8 cellular contexts compared by ENCODE assay signal in genomic region chr11:13384837-13385417, GRCh38.
DNase-seq lines count a peak whose midpoint lies in the region; ATAC-seq and TF ChIP-seq lines count a peak whose summit lies in the region.

No MANE protein-coding gene starts in this region.

- no peak overlapping the region for H2AFZ ChIP-seq in neural progenitor cell (replicated peaks)

- H3K36me3 ChIP-seq in neural progenitor cell, result no peaks in the 10 kb centered on the region

- peaks cover 5% of the 10 kb centered on the region for H3K4me1 Mint-ChIP-seq in T-helper 17 cell
- no peaks in the 10 kb centered on the region for H3K4me1 Mint-ChIP-seq in neural progenitor cell

- peak; percentile 8 for DNase-seq in AG09319 (ENCODE audit: extremely low read depth, low read depth)
- peak; percentile 38 for DNase-seq in GM10266 (ENCODE audit: extremely low spot score)
- peak; percentile 20 for DNase-seq in LoVo (ENCODE audit: low spot score)
- DNase-seq in T-helper 17 cell, result no peak
- DNase-seq in epithelial cell of esophagus (ENCODE audit: low read depth), result peak; percentile 43
- DNase-seq in neural progenitor cell (ENCODE audit: low spot score), result peak; percentile 67
- no peak for DNase-seq in epidermal melanocyte (ENCODE audit: insufficient read length, low spot score)

- peak; percentile 42 for ATAC-seq in T-helper 17 cell
- no peak for ATAC-seq in GM19397 (IDR thresholded peaks at IDR 0.05; ENCODE audit: unreplicated experiment)

- TF ChIP-seq CTCF in AG09319 (IDR thresholded peaks at IDR 0.05; ENCODE audit: low read depth, low read length), result peak; percentile 69
- TF ChIP-seq CTCF in GM10266 (IDR thresholded peaks at IDR 0.05; ENCODE audit: control insufficient read depth, insufficient read depth, low read depth, missing control alignments), result peak; percentile 68
- TF ChIP-seq CTCF in epithelial cell of esophagus (IDR thresholded peaks at IDR 0.05; ENCODE audit: insufficient read depth, low read depth, low read length, missing control alignments), result peak; percentile 69
- peak; percentile 73 for TF ChIP-seq CTCF in neural progenitor cell (IDR thresholded peaks at IDR 0.05)

- H4K20me1 ChIP-seq in neural progenitor cell (ENCODE audit: low read depth), result no peaks in the 10 kb centered on the region

- H3K9me3 Mint-ChIP-seq in neural progenitor cell, result no peaks in the 10 kb centered on the region

- H3K4me1 ChIP-seq in neural progenitor cell, result no peaks in the 10 kb centered on the region

- no peaks in the 10 kb centered on the region for H3K79me2 ChIP-seq in neural progenitor cell (ENCODE audit: low read depth)

- H3K9ac ChIP-seq in neural progenitor cell, result no peak overlapping the region

- H3K27ac ChIP-seq in neural progenitor cell, result no peak overlapping the region

- no peaks in the 10 kb centered on the region for H3K27me3 Mint-ChIP-seq in T-helper 17 cell
- H3K27me3 Mint-ChIP-seq in neural progenitor cell (ENCODE audit: insufficient read depth, low read depth), result no peaks in the 10 kb centered on the region

- H3K27ac Mint-ChIP-seq in T-helper 17 cell, result peak overlapping the region; percentile 67
- H3K27ac Mint-ChIP-seq in neural progenitor cell, result no peak overlapping the region

- H3F3A ChIP-seq in neural progenitor cell (ENCODE audit: low read depth), result no peaks in the 10 kb centered on the region

- H3K4me3 ChIP-seq in epithelial cell of esophagus (ENCODE audit: low read length) (no peak overlapping the region), neural progenitor cell (no peak overlapping the region)

- no peak overlapping the region for H3K4me2 ChIP-seq in neural progenitor cell

- H3K9me3 ChIP-seq in T-helper 17 cell (ENCODE audit: control insufficient read depth, low read length, poor library complexity, severe bottlenecking) (no peaks in the 10 kb centered on the region), neural progenitor cell (ENCODE audit: low read depth) (no peaks in the 10 kb centered on the region)

- H3K36me3 Mint-ChIP-seq in T-helper 17 cell (ENCODE audit: low read depth) (peaks cover 4% of the 10 kb centered on the region), neural progenitor cell (peaks cover 11% of the 10 kb centered on the region)

- H3K4me3 Mint-ChIP-seq in T-helper 17 cell (no peak overlapping the region), neural progenitor cell (no peak overlapping the region)

- no peaks in the 10 kb centered on the region for H3K27me3 ChIP-seq in neural progenitor cell

Comparison
In these comparisons a context has a peak if more than half of its experiments do, and no peak if none do; other contexts are left out.
1. DNase-seq: peak in AG09319 (single experiment), GM10266 (single experiment), LoVo (single experiment), epithelial cell of esophagus (single experiment) and neural progenitor cell (single experiment); none in T-helper 17 cell (0 of 3) and epidermal melanocyte (single experiment).
2. Peak in every context shown above with its lines, with median percentiles within 50 percentile points of each other: CTCF ChIP-seq.